8 cellular contexts compared by ENCODE assay signal in genomic region chr10:14959221-14960057, GRCh38. TPM values are rescaled to one million over a fixed set of nuclear protein-coding genes. Genes with fewer than 3 reads are reported as not detected.
DNase-seq lines count a peak whose midpoint lies in the region; ATAC-seq and TF ChIP-seq lines count a peak whose summit lies in the region.

MEIG1 (plus strand) TSS chr10:14959388; CDS start chr10:14966469, 7,081 bp downstream.

- H3K9me3 ChIP-seq in DND-41 (ENCODE audit: insufficient read depth, low read length, severe bottlenecking) (no peaks in the 10 kb centered on the region), KOPT-K1 (ENCODE audit: insufficient read depth, low read length, poor library complexity, severe bottlenecking) (no peaks in the 10 kb centered on the region), Peyer's patch (no peaks in the 10 kb centered on the region)

- peak; percentile 96 for DNase-seq in DND-41
- peak; percentile 92 to 97 (median 95) for DNase-seq in Peyer's patch
- peak; percentile 91 for DNase-seq in activated T-helper 1 cell treated with anti-CD3 and anti-CD28 coated beads, Interleukin-12 subunit alpha, Interleukin-12 subunit beta, Interleukin-2, Interleukin-4 antibody, amounts not matched to agents 30 ng/mL and 10 ng/mL and 1 ng/mL, durations not matched to agents 14 hours and 24 hours and 36 hours (ENCODE audit: low spot score)
- peak; percentile 95 for DNase-seq in fibroblast of gingiva (ENCODE audit: low read depth)
- peak; percentile 93 for DNase-seq in naive B cell
- DNase-seq in stimulated activated effector memory CD8-positive, alpha-beta T cell treated with anti-CD3 and anti-CD28 coated beads, Interleukin-12 subunit alpha, Interleukin-12 subunit beta, amount 100 ng/mL, for 72 hours (ENCODE audit: low spot score in 2 of 2), result peak; percentile 100

- TF ChIP-seq POLR2A in Peyer's patch (IDR thresholded peaks at IDR 0.05), result peak; percentile 44 to 56

- H4K20me1 ChIP-seq in DND-41 (ENCODE audit: insufficient read depth, low read length), result no peaks in the 10 kb centered on the region

- H3K27ac Mint-ChIP-seq in activated T-helper 1 cell treated with anti-CD3 and anti-CD28 coated beads, Interleukin-12 subunit alpha, Interleukin-12 subunit beta, Interleukin-2, Interleukin-4 antibody, amounts not matched to agents 30 ng/mL and 10 ng/mL and 1 ng/mL, durations not matched to agents 14 hours and 24 hours and 36 hours, result peak within 1 kb of the TSS; percentile 95
- H3K27ac Mint-ChIP-seq in naive B cell, result peak within 1 kb of the TSS; percentile 95 to 99 (median 98)
- H3K27ac Mint-ChIP-seq in stimulated activated effector memory CD8-positive, alpha-beta T cell treated with anti-CD3 and anti-CD28 coated beads, Interleukin-12 subunit alpha, Interleukin-12 subunit beta, amount 100 ng/mL, for 72 hours, result peak within 1 kb of the TSS; percentile 98

- H3K36me3 ChIP-seq in DND-41 (ENCODE audit: insufficient read depth, low read length) (no peaks in the 10 kb centered on the region), KOPT-K1 (ENCODE audit: insufficient read depth, low read length) (no peaks in the 10 kb centered on the region), Peyer's patch (no peaks in the 10 kb centered on the region)

- ATAC-seq in DND-41 (ENCODE audit: insufficient read depth, low read depth) (peak; percentile 91), GM21825 (IDR thresholded peaks at IDR 0.05; ENCODE audit: unreplicated experiment) (peak; percentile 75), naive B cell (ENCODE audit: low read depth in 2 of 2) (peak; percentile 82 to 84)
- ATAC-seq in stimulated activated effector memory CD8-positive, alpha-beta T cell treated with anti-CD3 and anti-CD28 coated beads, Interleukin-12 subunit alpha, Interleukin-12 subunit beta, amount 100 ng/mL, for 72 hours, result peak; percentile 93

- H3K79me2 ChIP-seq in DND-41 (ENCODE audit: insufficient read depth, low read length), result peaks cover 10% of the 10 kb centered on the region

- H3K27me3 ChIP-seq in DND-41 (ENCODE audit: insufficient read depth, low read length, poor library complexity) (no peaks in the 10 kb centered on the region), Peyer's patch (no peaks in the 10 kb centered on the region)

- no peaks in the 10 kb centered on the region for H3K36me3 Mint-ChIP-seq in activated T-helper 1 cell treated with anti-CD3 and anti-CD28 coated beads, Interleukin-12 subunit alpha, Interleukin-12 subunit beta, Interleukin-2, Interleukin-4 antibody, amounts not matched to agents 30 ng/mL and 10 ng/mL and 1 ng/mL, durations not matched to agents 14 hours and 24 hours and 36 hours (ENCODE audit: low read depth)
- H3K36me3 Mint-ChIP-seq in naive B cell, result no peaks in the 10 kb centered on the region
- peaks cover 20% of the 10 kb centered on the region for H3K36me3 Mint-ChIP-seq in stimulated activated effector memory CD8-positive, alpha-beta T cell treated with anti-CD3 and anti-CD28 coated beads, Interleukin-12 subunit alpha, Interleukin-12 subunit beta, amount 100 ng/mL, for 72 hours

- peak within 1 kb of the TSS; percentile 82 for H3K9ac ChIP-seq in DND-41 (ENCODE audit: low read depth, low read length)

- peak within 1 kb of the TSS; percentile 97 for H3K4me3 Mint-ChIP-seq in activated T-helper 1 cell treated with anti-CD3 and anti-CD28 coated beads, Interleukin-12 subunit alpha, Interleukin-12 subunit beta, Interleukin-2, Interleukin-4 antibody, amounts not matched to agents 30 ng/mL and 10 ng/mL and 1 ng/mL, durations not matched to agents 14 hours and 24 hours and 36 hours
- peak within 1 kb of the TSS; percentile 96 to 99 (median 98) for H3K4me3 Mint-ChIP-seq in naive B cell
- H3K4me3 Mint-ChIP-seq in stimulated activated effector memory CD8-positive, alpha-beta T cell treated with anti-CD3 and anti-CD28 coated beads, Interleukin-12 subunit alpha, Interleukin-12 subunit beta, amount 100 ng/mL, for 72 hours, result peak within 1 kb of the TSS; percentile 96

- H3K4me3 ChIP-seq in DND-41 (ENCODE audit: low read depth in 1 of 2, low read length in 2 of 2) (peak within 1 kb of the TSS; percentile 65 to 73), Peyer's patch (peak within 1 kb of the TSS; percentile 74 to 83 (median 77))

- intact Hi-C loops in activated T-helper 1 cell treated with anti-CD3 and anti-CD28 coated beads, Interleukin-12 subunit alpha, Interleukin-12 subunit beta, Interleukin-2, Interleukin-4 antibody, amounts not matched to agents 30 ng/mL and 10 ng/mL and 1 ng/mL, durations not matched to agents 14 hours and 24 hours and 36 hours (cut with micrococcal nuclease), result loop anchor here (1.0 to 10.0 kb wide), 9 partner anchors 8 to 1615 kb away; partner anchors contain the start of genes CDNF, HSPA14, MSANTD7 and NMT2

- TF ChIP-seq CTCF in DND-41 (IDR thresholded peaks at IDR 0.05; ENCODE audit: borderline replicate concordance, extremely low read depth, low read length, poor library complexity, severe bottlenecking) (no peak), Peyer's patch (IDR thresholded peaks at IDR 0.05) (peak in 2 of 6 experiments; percentile 2 to 8)

- H3K9me3 Mint-ChIP-seq in activated T-helper 1 cell treated with anti-CD3 and anti-CD28 coated beads, Interleukin-12 subunit alpha, Interleukin-12 subunit beta, Interleukin-2, Interleukin-4 antibody, amounts not matched to agents 30 ng/mL and 10 ng/mL and 1 ng/mL, durations not matched to agents 14 hours and 24 hours and 36 hours, result no peaks in the 10 kb centered on the region
- no peaks in the 10 kb centered on the region for H3K9me3 Mint-ChIP-seq in naive B cell
- no peaks in the 10 kb centered on the region for H3K9me3 Mint-ChIP-seq in stimulated activated effector memory CD8-positive, alpha-beta T cell treated with anti-CD3 and anti-CD28 coated beads, Interleukin-12 subunit alpha, Interleukin-12 subunit beta, amount 100 ng/mL, for 72 hours

- peak within 1 kb of the TSS; percentile 84 for H2AFZ ChIP-seq in DND-41 (ENCODE audit: low read depth, low read length)

- H3K4me2 ChIP-seq in DND-41 (ENCODE audit: insufficient read depth, low read length), result peak within 1 kb of the TSS; percentile 72

- H3K27me3 Mint-ChIP-seq in activated T-helper 1 cell treated with anti-CD3 and anti-CD28 coated beads, Interleukin-12 subunit alpha, Interleukin-12 subunit beta, Interleukin-2, Interleukin-4 antibody, amounts not matched to agents 30 ng/mL and 10 ng/mL and 1 ng/mL, durations not matched to agents 14 hours and 24 hours and 36 hours (ENCODE audit: insufficient read depth), result no peaks in the 10 kb centered on the region
- no peaks in the 10 kb centered on the region for H3K27me3 Mint-ChIP-seq in naive B cell

- H3K27ac ChIP-seq in DND-41 (ENCODE audit: low read length) (peak within 1 kb of the TSS; percentile 91), KOPT-K1 (ENCODE audit: low read depth, low read length, poor library complexity, severe bottlenecking) (peak within 1 kb of the TSS; percentile 73), Peyer's patch (peak within 1 kb of the TSS; percentile 91 to 95 (median 92))

- peaks cover 22% of the 10 kb centered on the region for H3K4me1 Mint-ChIP-seq in activated T-helper 1 cell treated with anti-CD3 and anti-CD28 coated beads, Interleukin-12 subunit alpha, Interleukin-12 subunit beta, Interleukin-2, Interleukin-4 antibody, amounts not matched to agents 30 ng/mL and 10 ng/mL and 1 ng/mL, durations not matched to agents 14 hours and 24 hours and 36 hours (ENCODE audit: low read depth)
- peaks cover 13 to 37% (median 18%) of the 10 kb centered on the region in 3 donors for H3K4me1 Mint-ChIP-seq in naive B cell
- peaks cover 16% of the 10 kb centered on the region for H3K4me1 Mint-ChIP-seq in stimulated activated effector memory CD8-positive, alpha-beta T cell treated with anti-CD3 and anti-CD28 coated beads, Interleukin-12 subunit alpha, Interleukin-12 subunit beta, amount 100 ng/mL, for 72 hours

- H3K4me1 ChIP-seq in DND-41 (ENCODE audit: insufficient read depth, low read length) (peaks cover 29% of the 10 kb centered on the region), Peyer's patch (peaks cover 0 to 7% (median 0%) of the 10 kb centered on the region in 4 donors)

RNA-seq across cellular contexts. Expression of gene MEIG1, which starts in this region (rescaled TPM):
- not detected for total RNA-seq in Peyer's patch
- 0.44 TPM in 1 of 2 replicates, not detected in the other for total RNA-seq in activated T-helper 1 cell treated with anti-CD3 and anti-CD28 coated beads, Interleukin-12 subunit alpha, Interleukin-12 subunit beta, Interleukin-2, Interleukin-4 antibody, amounts not matched to agents 30 ng/mL and 10 ng/mL and 1 ng/mL, durations not matched to agents 14 hours and 24 hours and 36 hours
- 1 to 10 TPM in 2 of 6 donors, under 1 TPM in 1, not detected in 3; 0.99 to 2.2 (median 1.2) TPM for polyA plus RNA-seq in naive B cell (ENCODE audit: low read depth in 6 of 6)

Comparison
In these comparisons a context has a peak if more than half of its experiments do, and no peak if none do; other contexts are left out.
1. Peak in every context shown above with its lines: DNase-seq, ATAC-seq, H3K4me3 ChIP-seq and H3K27ac ChIP-seq.
2. Peak in DNase-seq, H3K4me3 ChIP-seq and H3K27ac ChIP-seq in Peyer's patch; RNA of the gene not detected or under 1 TPM.
3. Peak in DNase-seq in activated T-helper 1 cell treated with anti-CD3 and anti-CD28 coated beads, Interleukin-12 subunit alpha, Interleukin-12 subunit beta, Interleukin-2, Interleukin-4 antibody, amounts not matched to agents 30 ng/mL and 10 ng/mL and 1 ng/mL, durations not matched to agents 14 hours and 24 hours and 36 hours; RNA of the gene not detected or under 1 TPM.